8 cellular contexts compared by ENCODE assay signal in the genomic region with DNA sequence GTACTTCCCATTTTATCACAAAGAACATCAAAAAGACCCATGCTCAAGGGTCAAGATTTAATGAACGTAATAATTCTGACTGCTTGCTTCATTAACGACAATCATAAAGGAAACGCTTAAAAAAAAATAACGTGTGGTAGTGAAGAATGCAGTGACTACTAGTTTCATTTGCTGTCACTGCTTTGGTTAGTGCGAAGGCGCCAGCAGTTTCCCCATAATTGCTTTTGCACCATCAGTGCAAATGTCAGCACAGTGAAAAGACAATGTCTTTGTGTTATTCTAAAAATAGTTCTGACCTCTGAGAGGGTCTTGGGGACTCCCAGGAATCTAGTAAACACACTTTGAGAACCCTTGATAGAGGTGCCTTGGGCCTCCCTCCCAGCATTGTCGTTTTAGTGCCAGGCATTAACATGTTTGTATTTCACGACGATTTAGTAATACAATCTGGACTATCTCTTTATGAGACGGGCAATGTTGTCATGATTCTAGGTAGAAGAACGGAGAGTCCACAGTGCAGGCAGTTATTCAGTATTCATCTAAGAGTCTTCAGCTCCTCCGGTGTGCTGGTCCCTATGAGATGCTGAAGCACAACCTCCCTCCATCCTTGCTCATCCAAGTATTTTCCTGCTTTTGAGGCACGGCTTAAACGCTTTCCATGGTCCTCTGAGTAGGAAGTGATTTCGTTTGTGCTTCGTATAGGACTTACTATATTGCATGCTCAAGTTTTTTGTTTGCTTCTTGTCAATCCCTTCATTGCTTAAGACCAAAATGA.
DNase-seq lines count a peak whose midpoint lies in the region; ATAC-seq and TF ChIP-seq lines count a peak whose summit lies in the region.

No MANE protein-coding gene starts in this region.

- H3K27ac Mint-ChIP-seq in stimulated activated naive CD8-positive, alpha-beta T cell treated with anti-CD3 and anti-CD28 coated beads, Interleukin-15, Interleukin-2, amounts not matched to agents 100 ng/mL and 50 ng/mL, for 24 hours: peak overlapping the region; percentile 97

- H2AK5ac ChIP-seq in mesenchymal stem cell (ENCODE audit: low read length, severe bottlenecking): no peak overlapping the region

- WGBS in mesenchymal stem cell: 20% methylated on average over 14 of the region's 16 CpGs

- DNase-seq in SJSA1 (ENCODE audit: low read depth in 1 of 2, low spot score in 2 of 2) (no peak), cardiac fibroblast (ENCODE audit: low read depth in 2 of 2) (no peak), mesenchymal stem cell (peak; percentile 59), HuH-7.5 (ENCODE audit: low spot score) (no peak)

- H3K36me3 Mint-ChIP-seq in stimulated activated naive CD8-positive, alpha-beta T cell treated with anti-CD3 and anti-CD28 coated beads, Interleukin-15, Interleukin-2, amounts not matched to agents 100 ng/mL and 50 ng/mL, for 24 hours (ENCODE audit: low read depth): no peaks in the 10 kb centered on the region

- H4K8ac ChIP-seq in mesenchymal stem cell (ENCODE audit: low read length): no peak overlapping the region

- no peak overlapping the region for H3K18ac ChIP-seq in mesenchymal stem cell (ENCODE audit: low read depth in 1 of 2, low read length in 2 of 2)

- H3K36me3 ChIP-seq in SJSA1 (no peaks in the 10 kb centered on the region), mesenchymal stem cell (ENCODE audit: control insufficient read depth in 1 of 2, insufficient read depth in 2 of 2, low read depth in 1 of 2, low read length in 2 of 2) (no peaks in the 10 kb centered on the region)

- H2BK5ac ChIP-seq in mesenchymal stem cell (ENCODE audit: low read depth, low read length, poor library complexity, severe bottlenecking): no peak overlapping the region

- H3K4me3 Mint-ChIP-seq in stimulated activated naive CD8-positive, alpha-beta T cell treated with anti-CD3 and anti-CD28 coated beads, Interleukin-15, Interleukin-2, amounts not matched to agents 100 ng/mL and 50 ng/mL, for 24 hours: peak overlapping the region; percentile 99

- no peak overlapping the region for H2AFZ ChIP-seq in mesenchymal stem cell (ENCODE audit: low read depth, low read length)

- H3K27me3 ChIP-seq in SJSA1 (replicated peaks) (no peaks in the 10 kb centered on the region), mesenchymal stem cell (ENCODE audit: control insufficient read depth in 1 of 2, insufficient read depth in 1 of 2, low read length in 2 of 2) (no peaks in the 10 kb centered on the region)

- H2BK12ac ChIP-seq in mesenchymal stem cell (ENCODE audit: low read length in 2 of 2): no peak overlapping the region

- no peaks in the 10 kb centered on the region for H3K27me3 Mint-ChIP-seq in stimulated activated naive CD8-positive, alpha-beta T cell treated with anti-CD3 and anti-CD28 coated beads, Interleukin-15, Interleukin-2, amounts not matched to agents 100 ng/mL and 50 ng/mL, for 24 hours

- H3K27ac ChIP-seq in SJSA1 (peak overlapping the region; percentile 93), mesenchymal stem cell (ENCODE audit: low read length, poor library complexity, severe bottlenecking) (peak overlapping the region; percentile 99)

- peak overlapping the region; percentile 96 for H3K9ac ChIP-seq in mesenchymal stem cell (ENCODE audit: low read length)

- H3K4me1 Mint-ChIP-seq in stimulated activated naive CD8-positive, alpha-beta T cell treated with anti-CD3 and anti-CD28 coated beads, Interleukin-15, Interleukin-2, amounts not matched to agents 100 ng/mL and 50 ng/mL, for 24 hours (ENCODE audit: low read depth): peaks cover 51% of the 10 kb centered on the region

- H3K23ac ChIP-seq in mesenchymal stem cell (ENCODE audit: low read length in 2 of 2): no peak overlapping the region

- no peak overlapping the region for H4K91ac ChIP-seq in mesenchymal stem cell (ENCODE audit: low read length)

- no peak overlapping the region for H3K14ac ChIP-seq in mesenchymal stem cell (ENCODE audit: low read length in 2 of 2)

- H3K4me3 ChIP-seq in SJSA1: peak overlapping the region; percentile 60
- peak overlapping the region; percentile 71 to 92 for H3K4me3 ChIP-seq in cardiac fibroblast (replicated peaks in 1 of 2; ENCODE audit: low read depth in 2 of 2, low read length in 2 of 2)
- H3K4me3 ChIP-seq in mesenchymal stem cell (ENCODE audit: insufficient read depth in 1 of 2, low read depth in 1 of 2, low read length in 2 of 2): peak overlapping the region; percentile 12 to 93

- TF ChIP-seq CTCF in cardiac fibroblast (IDR thresholded peaks at IDR 0.05; ENCODE audit: low read depth, low read length): no peak

- no peaks in the 10 kb centered on the region for H3K9me3 Mint-ChIP-seq in stimulated activated naive CD8-positive, alpha-beta T cell treated with anti-CD3 and anti-CD28 coated beads, Interleukin-15, Interleukin-2, amounts not matched to agents 100 ng/mL and 50 ng/mL, for 24 hours

- H2BK120ac ChIP-seq in mesenchymal stem cell (ENCODE audit: low read depth, low read length): no peak overlapping the region

- H3K4me2 ChIP-seq in mesenchymal stem cell (ENCODE audit: low read length, poor library complexity, severe bottlenecking): peak overlapping the region; percentile 87

- H3K9me3 ChIP-seq in SJSA1 (replicated peaks) (no peaks in the 10 kb centered on the region), mesenchymal stem cell (ENCODE audit: control insufficient read depth, low read length) (no peaks in the 10 kb centered on the region)

- H3K4ac ChIP-seq in mesenchymal stem cell (ENCODE audit: low read depth in 1 of 2, low read length in 2 of 2): no peak overlapping the region

- peak; percentile 21 for ATAC-seq in GM18498 (IDR thresholded peaks at IDR 0.05; ENCODE audit: unreplicated experiment)
- ATAC-seq in HG02973 (IDR thresholded peaks at IDR 0.05; ENCODE audit: unreplicated experiment): peak; percentile 22
- no peak for ATAC-seq in HG03442 (IDR thresholded peaks at IDR 0.05; ENCODE audit: unreplicated experiment)

- no peak overlapping the region for H2BK15ac ChIP-seq in mesenchymal stem cell (ENCODE audit: low read depth, poor library complexity, severe bottlenecking)

- H3K79me1 ChIP-seq in mesenchymal stem cell (replicated peaks; ENCODE audit: low read length, poor library complexity, severe bottlenecking): peaks cover 7% of the 10 kb centered on the region

- peaks cover 16% of the 10 kb centered on the region for H3K4me1 ChIP-seq in SJSA1 (replicated peaks)
- H3K4me1 ChIP-seq in mesenchymal stem cell (ENCODE audit: control insufficient read depth, insufficient read depth, low read depth, low read length): no peaks in the 10 kb centered on the region
